ENCODE assay signal across 27 cellular contexts in the genomic region with DNA sequence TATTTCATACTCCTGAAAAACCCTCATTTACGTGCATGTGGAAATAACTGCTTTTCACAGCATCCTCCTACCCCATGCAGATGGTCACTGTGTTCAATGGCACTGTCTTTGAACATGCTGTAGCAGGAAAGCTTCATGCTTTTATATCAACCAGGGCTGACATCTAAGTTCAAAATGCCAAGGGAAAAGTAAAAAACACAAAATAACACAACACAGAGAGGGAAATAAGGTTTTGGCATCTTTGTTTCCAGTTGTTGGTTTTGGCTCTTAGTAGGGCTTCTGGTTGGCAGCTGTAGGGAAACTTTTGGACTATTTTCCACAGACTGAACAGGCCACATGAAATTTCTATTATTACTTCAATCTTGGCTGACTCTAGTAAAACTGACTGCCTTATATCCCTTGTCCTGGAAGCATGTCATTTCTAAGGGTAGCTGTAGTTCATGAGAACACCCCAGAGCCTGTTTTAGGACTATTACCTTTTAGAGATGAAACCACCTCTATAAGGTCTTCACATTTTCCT. TPM values are rescaled to one million over a fixed set of nuclear protein-coding genes. Genes with fewer than 3 reads are reported as not detected.
DNase-seq lines count a peak whose midpoint lies in the region; ATAC-seq, FAIRE-seq and TF ChIP-seq lines count a peak whose summit lies in the region.
"Had no signal": no experiment of that assay in that cellular context is flagged by ENCODE, and none has a peak within 500 bp of the region (broad histone marks: within the 10 kb centered on the region; RNA-seq: fewer than 3 reads in every experiment).

No MANE protein-coding gene starts in this region.

- no peak for TF ChIP-seq RAD21 in HepG2 (CRISPR knock-in tag; IDR thresholded peaks at IDR 0.05)

- no peak overlapping the region for H3K4me2 ChIP-seq in HepG2 (ENCODE audit: low read depth, low read length)

- no peak for FAIRE-seq in HepG2 (lab: Jason Lieb, UNC)
- FAIRE-seq in HTR-8/SVneo (lab: Jason Lieb, UNC): no peak
- FAIRE-seq: islet of Langerhans had no signal

- H3K4me3 ChIP-seq in GM12865 (ENCODE audit: low read depth, low read length): no peak overlapping the region
- no peak overlapping the region for H3K4me3 ChIP-seq in HepG2 (replicated peaks in 1 of 3; ENCODE audit: insufficient read depth in 1 of 3, low read depth in 2 of 3, low read length in 3 of 3)
- H3K4me3 ChIP-seq: adrenal gland, left ventricle myocardium inferior, prostate gland had no signal

- no peak overlapping the region for H2AFZ ChIP-seq in HepG2 (ENCODE audit: low read length)

- DNase-seq in Ammon's horn (ENCODE audit: low spot score) (peak; percentile 48), GM12865 (ENCODE audit: low read depth) (peak; percentile 34), NOMO-1 treated with DMSO at 0.1 percent for 48 hours (lab: John Stamatoyannopoulos, UW; ENCODE audit: unreplicated experiment) (peak; percentile 67), mesothelial cell of epicardium (ENCODE audit: low spot score in 2 of 2, unreplicated experiment in 2 of 2) (no peak), HepG2 (ENCODE audit: low spot score) (no peak), AG08396 (ENCODE audit: low spot score) (no peak), HTR-8/SVneo (ENCODE audit: insufficient read length, low spot score) (no peak), NCI-H1048 (lab: John Stamatoyannopoulos, UW) (no peak)
- DNase-seq: activated CD4-positive, alpha-beta T cell treated with anti-CD3 and anti-CD28 coated beads, Interleukin-2, amount 50 U/mL, for 1 hour; activated CD8-positive, alpha-beta memory T cell treated with anti-CD3 and anti-CD28 coated beads, Interleukin-2, amount 10 ng/mL, durations not matched to agents 7 days and 5 days; activated naive CD4-positive, alpha-beta T cell treated with Interleukin-2 at 50 U/mL for 16 hours; adrenal gland; Caco-2; cerebellar nuclear complex; DMS79; GF-D8; GOT3; left ventricle myocardium inferior; mesendoderm; NCI-H1694; SHP77 treated with DMSO at 0.1 percent for 48 hours; stimulated activated naive CD8-positive, alpha-beta T cell treated with anti-CD3 and anti-CD28 coated beads, Interleukin-15, Interleukin-2, amounts not matched to agents 100 U/mL and 50 U/mL, for 24 hours; SW 1271; T1000 had no signal

- no peak for ATAC-seq in HepG2
- ATAC-seq: activated CD8-positive, alpha-beta memory T cell treated with anti-CD3 and anti-CD28 coated beads, Interleukin-2, amount 10 ng/mL, durations not matched to agents 7 days and 5 days; stimulated activated naive CD8-positive, alpha-beta T cell treated with anti-CD3 and anti-CD28 coated beads, Interleukin-15, Interleukin-2, amounts not matched to agents 100 U/mL and 50 U/mL, for 24 hours had no signal

- H3K36me3 Mint-ChIP-seq in mesothelial cell of epicardium: no peaks in the 10 kb centered on the region
- H3K36me3 Mint-ChIP-seq: brain had no signal

- no peaks in the 10 kb centered on the region for H3K9me3 Mint-ChIP-seq in mesothelial cell of epicardium

- no peaks in the 10 kb centered on the region for H3K79me2 ChIP-seq in HepG2 (ENCODE audit: insufficient read depth, low read length)

- H3K27me3 Mint-ChIP-seq in mesothelial cell of epicardium (ENCODE audit: low read depth): no peaks in the 10 kb centered on the region
- H3K27me3 Mint-ChIP-seq: activated CD8-positive, alpha-beta memory T cell treated with anti-CD3 and anti-CD28 coated beads, Interleukin-2, amount 10 ng/mL, durations not matched to agents 7 days and 5 days; brain had no signal

- H3K4me3 Mint-ChIP-seq in mesothelial cell of epicardium: no peak overlapping the region
- H3K4me3 Mint-ChIP-seq: activated CD8-positive, alpha-beta memory T cell treated with anti-CD3 and anti-CD28 coated beads, Interleukin-2, amount 10 ng/mL, durations not matched to agents 7 days and 5 days; brain had no signal

- POLR2A ChIA-PET in HepG2 (lab: Yijun Ruan, JAX): no interaction called here

- intact Hi-C loops in HepG2 (cut with micrococcal nuclease; ENCODE audit: unreplicated experiment): no loop called here

- no peak overlapping the region for H3K9ac ChIP-seq in HepG2 (ENCODE audit: insufficient read depth, low read depth, low read length)

- CTCF ChIA-PET in HepG2 (lab: Yijun Ruan, JAX; ENCODE audit: low intra/inter-chr PET ratio, low total read pairs): no interaction called here

- peaks cover 39% of the 10 kb centered on the region for H3K4me1 Mint-ChIP-seq in mesothelial cell of epicardium

- in situ Hi-C loops in HepG2 (cut with HindIII; ENCODE audit: extremely low pct_ligation_motif_present, low pct_unique_long_range_greater_than_20kb): no loop called here

- no peaks in the 10 kb centered on the region for H4K20me1 ChIP-seq in HepG2 (ENCODE audit: insufficient read depth, low read length)

- 100% methylated on average over 1 of the region's 1 CpG for WGBS in HepG2 (ENCODE audit: low lambda C conversion rate)

- no peaks in the 10 kb centered on the region for H3K36me3 ChIP-seq in HepG2 (replicated peaks in 1 of 2; ENCODE audit: control insufficient read depth in 1 of 2, insufficient read depth in 2 of 2, low read length in 2 of 2)
- H3K36me3 ChIP-seq: adrenal gland, left ventricle myocardium inferior, prostate gland had no signal

- H3K27ac Mint-ChIP-seq in mesothelial cell of epicardium: peak overlapping the region; percentile 23
- H3K27ac Mint-ChIP-seq: activated CD8-positive, alpha-beta memory T cell treated with anti-CD3 and anti-CD28 coated beads, Interleukin-2, amount 10 ng/mL, durations not matched to agents 7 days and 5 days; brain had no signal

- H3K9me3 ChIP-seq in HepG2 (ENCODE audit: low read length): no peaks in the 10 kb centered on the region
- H3K9me3 ChIP-seq: adrenal gland, Caco-2, left ventricle myocardium inferior, prostate gland had no signal

- TF ChIP-seq CTCF in GM12865 (IDR thresholded peaks at IDR 0.05; ENCODE audit: insufficient read depth, low read depth, low read length, missing control alignments) (no peak), mesothelial cell of epicardium (IDR thresholded peaks at IDR 0.05; ENCODE audit: unreplicated experiment) (no peak), HepG2 (CRISPR knock-in tag; IDR thresholded peaks at IDR 0.05) (no peak)

- BruUV-seq in HepG2 (replicated peaks; lab: Mats Ljungman, UMichigan): no TSS peak

- peaks cover 44% of the 10 kb centered on the region for H3K4me1 ChIP-seq in HepG2 (ENCODE audit: insufficient read depth, low read length)
- H3K4me1 ChIP-seq: Caco-2, left ventricle myocardium inferior, prostate gland had no signal

- H3K27me3 ChIP-seq in HepG2 (ENCODE audit: control insufficient read depth in 1 of 2, insufficient read depth in 2 of 2, low read length in 2 of 2): no peaks in the 10 kb centered on the region
- H3K27me3 ChIP-seq: adrenal gland had no signal

- TF ChIP-seq EP300 in HepG2 (IDR thresholded peaks at IDR 0.05; ENCODE audit: low read depth in 2 of 2, low read length in 2 of 2) (no peak), HepG2 (CRISPR knock-in tag; IDR thresholded peaks at IDR 0.05; ENCODE audit: borderline replicate concordance) (no peak)

- no peak overlapping the region for H3K27ac ChIP-seq in HepG2 (ENCODE audit: extremely low read length, insufficient read depth, low read length)
- H3K27ac ChIP-seq: adrenal gland, left ventricle myocardium inferior, prostate gland had no signal

- TF ChIP-seq POLR2A in HepG2 (IDR thresholded peaks at IDR 0.05; ENCODE audit: insufficient read depth in 1 of 2, low read depth in 2 of 2, low read length in 2 of 2): no peak

TF ChIP-seq in HepG2, 621 proteins besides CTCF, POLR2A, EP300 and RAD21 (continues in another document):
- TF ChIP-seq ATF2 (CRISPR knock-in tag; IDR thresholded peaks at IDR 0.05) (no peak), ZNF567 (CRISPR knock-in tag; IDR thresholded peaks at IDR 0.05; ENCODE audit: borderline replicate concordance) (no peak), ZNF253 (CRISPR knock-in tag; IDR thresholded peaks at IDR 0.05; ENCODE audit: borderline replicate concordance) (no peak), POLR2AphosphoS2 (IDR thresholded peaks at IDR 0.05; ENCODE audit: low read depth, low read length) (no peak), ZMAT3 (CRISPR knock-in tag; conservative IDR thresholded peaks at IDR 0.05) (no peak), DNMT1 (CRISPR knock-in tag; IDR thresholded peaks at IDR 0.05) (no peak), KLF16 (CRISPR knock-in tag; IDR thresholded peaks at IDR 0.05) (no peak)

RNA-seq across cellular contexts. Expression of gene AKIRIN2, which starts 57.5 kb away (rescaled TPM):
- total RNA-seq in mesothelial cell of epicardium (84.1 to 88.1 TPM (median 84.7 TPM) in 3 replicates), HepG2 (2016; rRNA removed; fragmentation: Illumina TruSeq; extraction: Trizol) (23.4 and 29.2 TPM in 2 replicates)
- total RNA-seq in HepG2 (2016; cell fraction: cytosol; rRNA removed; fragmentation: Illumina TruSeq; extraction: Trizol; ENCODE audit: low read depth): 6.7 and 8.7 TPM in 2 replicates
- total RNA-seq in HepG2 (2016; cell fraction: insoluble cytoplasmic fraction; rRNA removed; fragmentation: Illumina TruSeq; extraction: Trizol): 21.0 and 29.6 TPM in 2 replicates
- total RNA-seq in HepG2 (2016; cell fraction: membrane; rRNA removed; fragmentation: Illumina TruSeq; extraction: Trizol): 30.2 and 32.7 TPM in 2 replicates
- total RNA-seq in HepG2 (2016; cell fraction: nucleus; rRNA removed; fragmentation: Illumina TruSeq; extraction: Trizol): 28.7 and 38.1 TPM in 2 replicates
- 15.6 and 16.0 TPM in 2 replicates for polyA plus RNA-seq in HepG2 (2011; rRNA removed)
- 8.3 and 10.7 TPM in 2 replicates for polyA plus RNA-seq in HepG2 (2011; cell fraction: cytosol; rRNA removed)
- polyA plus RNA-seq in HepG2 (2011; cell fraction: nucleus; rRNA removed): 22.6 and 23.5 TPM in 2 replicates
- polyA plus RNA-seq in HepG2 (2012): 40.3 and 44.8 TPM in 2 replicates
- 17.2 and 17.9 TPM in 2 replicates for polyA plus RNA-seq in HepG2 (2016; cell fraction: cytosol; fragmentation: Illumina TruSeq; extraction: Trizol; ENCODE audit: low read depth)
- 59.2 and 61.5 TPM in 2 replicates for polyA plus RNA-seq in HepG2 (2016; cell fraction: insoluble cytoplasmic fraction; fragmentation: Illumina TruSeq; extraction: Trizol; ENCODE audit: low read depth)
- 34.9 and 39.3 TPM in 2 replicates for polyA plus RNA-seq in HepG2 (2016; cell fraction: membrane; fragmentation: Illumina TruSeq; extraction: Trizol; ENCODE audit: low read depth)
- 58.6 and 63.2 TPM in 2 replicates for polyA plus RNA-seq in HepG2 (2016; cell fraction: nucleus; fragmentation: Illumina TruSeq; extraction: Trizol; ENCODE audit: insufficient read depth, low read depth)
- polyA minus RNA-seq in HepG2 (2011; rRNA and poly(A)+ RNA removed; ENCODE audit: low replicate concordance): 7.8 and 15.7 TPM in 2 replicates
- 25.7 and 27.7 TPM in 2 replicates for polyA minus RNA-seq in HepG2 (2011; cell fraction: cytosol; rRNA and poly(A)+ RNA removed)
- polyA minus RNA-seq in HepG2 (2011; cell fraction: nucleus; rRNA and poly(A)+ RNA removed): 40.0 and 50.9 TPM in 2 replicates

Comparison
In these comparisons a context has a peak if more than half of its experiments do, and no peak if none do; other contexts are left out.
1. DNase-seq: peak in Ammon's horn (single experiment), GM12865 (single experiment) and NOMO-1 treated with DMSO at 0.1 percent for 48 hours (single experiment); none in mesothelial cell of epicardium (0 of 2), HepG2 (single experiment), AG08396 (single experiment), HTR-8/SVneo (single experiment) and NCI-H1048 (single experiment).